Comparison of ENCODE assay signal across 1 cellular context in genomic region chr15:53759333-53759975, GRCh38.
TF ChIP-seq lines count a peak whose summit lies in the region.

Gene WDR72 (minus strand): TSS chr15:53759663. CDS start chr15:53733149, 26,514 bp downstream.

TF ChIP-seq in SK-N-SH, 30 proteins besides CTCF, POLR2A, EP300 and RAD21 (continued from another document):
- TF ChIP-seq ZBTB33 (IDR thresholded peaks at IDR 0.05; ENCODE audit: borderline replicate concordance, low read depth), result no peak
- no peak for TF ChIP-seq USF1 (IDR thresholded peaks at IDR 0.05; ENCODE audit: borderline replicate concordance, low read depth)
- TF ChIP-seq NRF1 (IDR thresholded peaks at IDR 0.05; ENCODE audit: low read depth, low read length), result no peak
